ENCODE assay signal across 2 cellular contexts in genomic region chr3:143165211-143165610, GRCh38.
TF ChIP-seq lines count a peak whose summit lies in the region.

No MANE protein-coding gene starts in this region.

TF ChIP-seq in endothelial cell of umbilical vein, 7 proteins besides CTCF, POLR2A, EP300 and RAD21 (continued from another document):
- no peak for TF ChIP-seq GATA2 (IDR thresholded peaks at IDR 0.05; ENCODE audit: insufficient read depth, insufficient read length, low read depth, low read length)
- no peak for TF ChIP-seq MAX (IDR thresholded peaks at IDR 0.05; ENCODE audit: insufficient read depth, insufficient read length)
- no peak for TF ChIP-seq MYC (IDR thresholded peaks at IDR 0.05; ENCODE audit: low read depth, low read length)
- TF ChIP-seq EZH2 (IDR thresholded peaks at IDR 0.05; ENCODE audit: borderline replicate concordance, low read depth, low read length, severe bottlenecking): no peak
- no peak for TF ChIP-seq POLR2AphosphoS5 (IDR thresholded peaks at IDR 0.05; ENCODE audit: insufficient read depth, low read depth, low read length)
- TF ChIP-seq FOS (IDR thresholded peaks at IDR 0.05; ENCODE audit: borderline replicate concordance, insufficient read depth, low read length): no peak
TF ChIP-seq in endothelial cell of umbilical vein: peak in this region for 0.

TF ChIP-seq in HepG2, 621 proteins besides CTCF, POLR2A, EP300 and RAD21 (continued from another document):
- TF ChIP-seq ARHGAP35 (CRISPR knock-in tag; IDR thresholded peaks at IDR 0.05; ENCODE audit: borderline replicate concordance) (no peak), ETV5 (CRISPR knock-in tag; IDR thresholded peaks at IDR 0.05; ENCODE audit: borderline replicate concordance) (no peak), SMAD9 (CRISPR knock-in tag; IDR thresholded peaks at IDR 0.05) (no peak), ZNF382 (CRISPR knock-in tag; IDR thresholded peaks at IDR 0.05; ENCODE audit: borderline replicate concordance) (no peak), ZNF367 (CRISPR knock-in tag; IDR thresholded peaks at IDR 0.05; ENCODE audit: borderline replicate concordance) (no peak), SRF (IDR thresholded peaks at IDR 0.05; ENCODE audit: low read depth, low read length) (no peak), KIAA2018 (CRISPR knock-in tag; IDR thresholded peaks at IDR 0.05; ENCODE audit: borderline replicate concordance) (no peak)
